In genomic region chr14:71923471-71923870, GRCh38 we compare ENCODE assay signal across 30 cellular contexts. TPM values are rescaled to one million over a fixed set of nuclear protein-coding genes. Genes with fewer than 3 reads are reported as not detected.
"Had no signal": no experiment of that assay in that cellular context is flagged by ENCODE, and none has a peak within 500 bp of the region (broad histone marks: within the 10 kb centered on the region; RNA-seq: fewer than 3 reads in every experiment).

No MANE protein-coding gene starts in this region.

- H3K4me1 Mint-ChIP-seq: naive thymus-derived CD4-positive, alpha-beta T cell; natural killer cell; nephron; stimulated activated effector memory CD8-positive, alpha-beta T cell treated with anti-CD3 and anti-CD28 coated beads, Interleukin-12 subunit alpha, Interleukin-12 subunit beta, amount 100 ng/mL, for 72 hours; stimulated activated naive CD8-positive, alpha-beta T cell treated with anti-CD3 and anti-CD28 coated beads, Interleukin-15, amount 100 ng/mL, for 72 hours had no signal

- H3K36me3 ChIP-seq: neutrophil, pancreas, right lobe of liver, sigmoid colon, suprapubic skin, tibial artery, transverse colon, upper lobe of right lung, vagina had no signal

- H3K27me3 Mint-ChIP-seq: progenitor cell of endocrine pancreas had no signal

- H3K4me1 ChIP-seq: pancreas, psoas muscle, right lobe of liver, sigmoid colon, suprapubic skin, testis, transverse colon, upper lobe of right lung, vagina had no signal

- H3K4me3 ChIP-seq: pancreas, psoas muscle, right lobe of liver, sigmoid colon, suprapubic skin, testis, tibial artery, transverse colon, upper lobe of right lung, vagina had no signal

- H3K27ac Mint-ChIP-seq: naive thymus-derived CD4-positive, alpha-beta T cell; natural killer cell; nephron; progenitor cell of endocrine pancreas; stimulated activated effector memory CD8-positive, alpha-beta T cell treated with anti-CD3 and anti-CD28 coated beads, Interleukin-12 subunit alpha, Interleukin-12 subunit beta, amount 100 ng/mL, for 72 hours; stimulated activated naive CD8-positive, alpha-beta T cell treated with anti-CD3 and anti-CD28 coated beads, Interleukin-15, amount 100 ng/mL, for 72 hours; type B pancreatic cell had no signal

- H3K9me3 Mint-ChIP-seq: nephron; stimulated activated effector memory CD8-positive, alpha-beta T cell treated with anti-CD3 and anti-CD28 coated beads, Interleukin-12 subunit alpha, Interleukin-12 subunit beta, amount 100 ng/mL, for 72 hours had no signal

- H3K36me3 Mint-ChIP-seq: naive thymus-derived CD4-positive, alpha-beta T cell; natural killer cell; stimulated activated effector memory CD8-positive, alpha-beta T cell treated with anti-CD3 and anti-CD28 coated beads, Interleukin-12 subunit alpha, Interleukin-12 subunit beta, amount 100 ng/mL, for 72 hours; type B pancreatic cell had no signal

- H3K9me3 ChIP-seq: neutrophil, pancreas, psoas muscle, right lobe of liver, sigmoid colon, suprapubic skin, testis, tibial artery, transverse colon, upper lobe of right lung, vagina had no signal

- H3K4me3 Mint-ChIP-seq: naive thymus-derived CD4-positive, alpha-beta T cell; natural killer cell; nephron; neural crest cell; stimulated activated effector memory CD8-positive, alpha-beta T cell treated with anti-CD3 and anti-CD28 coated beads, Interleukin-12 subunit alpha, Interleukin-12 subunit beta, amount 100 ng/mL, for 72 hours; stimulated activated naive CD8-positive, alpha-beta T cell treated with anti-CD3 and anti-CD28 coated beads, Interleukin-15, amount 100 ng/mL, for 72 hours; type B pancreatic cell had no signal

- H3K27me3 ChIP-seq: pancreas, right lobe of liver, sigmoid colon, suprapubic skin, testis, tibial artery, transverse colon, upper lobe of right lung, vagina had no signal

- H3K27ac ChIP-seq: neutrophil, pancreas, psoas muscle, right lobe of liver, sigmoid colon, suprapubic skin, testis, tibial artery, transverse colon, upper lobe of right lung, vagina had no signal

- ATAC-seq: naive thymus-derived CD4-positive, alpha-beta T cell; natural killer cell; pancreas; psoas muscle; right cardiac atrium; right lobe of liver; stimulated activated effector memory CD8-positive, alpha-beta T cell treated with anti-CD3 and anti-CD28 coated beads, Interleukin-12 subunit alpha, Interleukin-12 subunit beta, amount 100 ng/mL, for 72 hours; stimulated activated naive CD8-positive, alpha-beta T cell treated with anti-CD3 and anti-CD28 coated beads, Interleukin-15, amount 100 ng/mL, for 72 hours; stimulated activated naive CD8-positive, alpha-beta T cell treated with anti-CD3 and anti-CD28 coated beads, Interleukin-15, Interleukin-2, amounts not matched to agents 100 U/mL and 50 U/mL, for 24 hours; upper lobe of right lung had no signal

- DNase-seq: naive thymus-derived CD4-positive, alpha-beta T cell; natural killer cell; pancreas; posterior cingulate gyrus; psoas muscle; right cardiac atrium; right lobe of liver; sigmoid colon; small intestine; stimulated activated CD4-positive, alpha-beta T cell treated with anti-CD3 and anti-CD28 coated beads, Interleukin-15, amount 100 ng/mL, for 24 hours; stimulated activated CD4-positive, alpha-beta T cell treated with anti-CD3 and anti-CD28 coated beads, Interleukin-2, amount 100 ng/mL, for 24 hours; stimulated activated CD4-positive, alpha-beta T cell treated with anti-CD3 and anti-CD28 coated beads, Interleukin-2, amount 100 ng/mL, for 48 hours; stimulated activated CD4-positive, alpha-beta T cell treated with anti-CD3 and anti-CD28 coated beads, Interleukin-4, amount 100 ng/mL, for 24 hours; stimulated activated naive CD4-positive, alpha-beta T cell; stimulated activated naive CD8-positive, alpha-beta T cell treated with anti-CD3 and anti-CD28 coated beads, Interleukin-15, amount 100 ng/mL, for 72 hours; stimulated activated naive CD8-positive, alpha-beta T cell treated with anti-CD3 and anti-CD28 coated beads, Interleukin-15, Interleukin-2, amounts not matched to agents 100 U/mL and 50 U/mL, for 24 hours; substantia nigra; testis; tibial artery; transverse colon; upper lobe of right lung had no signal

RNA-seq across cellular contexts. Expression of gene RGS6, which starts 8.8 kb away (rescaled TPM):
- total RNA-seq: renal cortical epithelial cell had no signal
- polyA plus RNA-seq: naive thymus-derived CD4-positive, alpha-beta T cell had no signal
